ENCODE assay signal across 20 cellular contexts in genomic region chr9:137564817-137565411, GRCh38.
"Had no signal": no experiment of that assay in that cellular context is flagged by ENCODE, and none has a peak within 500 bp of the region (broad histone marks: within the 10 kb centered on the region; RNA-seq: fewer than 3 reads in every experiment).

No MANE protein-coding gene starts in this region.

- H3K27ac Mint-ChIP-seq: neural progenitor cell, WTC11 had no signal

- ATAC-seq: activated T-cell treated with anti-CD3 and anti-CD28 coated beads, Interleukin-2, amount 50 U/mL, for 4 hours; stimulated activated naive CD8-positive, alpha-beta T cell treated with anti-CD3 and anti-CD28 coated beads, Interleukin-15, amount 100 ng/mL, for 72 hours; WTC11 had no signal

- H3K27me3 Mint-ChIP-seq: stimulated activated naive CD8-positive, alpha-beta T cell treated with anti-CD3 and anti-CD28 coated beads, Interleukin-15, amount 100 ng/mL, for 72 hours had no signal

- H3K9ac ChIP-seq: neural progenitor cell had no signal

- H3K9me3 ChIP-seq: adrenal gland, breast epithelium, esophagus squamous epithelium, left ventricle myocardium inferior, ovary, psoas muscle, suprapubic skin, transverse colon, uterus had no signal

- H3K27me3 ChIP-seq: adrenal gland, breast epithelium, esophagus squamous epithelium, neural progenitor cell, ovary, suprapubic skin, transverse colon, uterus had no signal

- H3K36me3 ChIP-seq: neural progenitor cell, ovary, uterus had no signal

- H3K4me1 Mint-ChIP-seq: immature natural killer cell; neural progenitor cell; stimulated activated naive CD8-positive, alpha-beta T cell treated with anti-CD3 and anti-CD28 coated beads, Interleukin-15, amount 100 ng/mL, for 72 hours; WTC11 had no signal

- H3K4me2 ChIP-seq: neural progenitor cell had no signal

- H2AFZ ChIP-seq: neural progenitor cell had no signal

- H3K4me3 Mint-ChIP-seq: activated T-cell treated with anti-CD3 and anti-CD28 coated beads, Interleukin-2, amount 50 U/mL, for 4 hours; immature natural killer cell; neural progenitor cell; stimulated activated naive CD8-positive, alpha-beta T cell treated with anti-CD3 and anti-CD28 coated beads, Interleukin-15, amount 100 ng/mL, for 72 hours; WTC11 had no signal

- H3K4me3 ChIP-seq: adrenal gland, breast epithelium, esophagus squamous epithelium, left ventricle myocardium inferior, neural progenitor cell, ovary, psoas muscle, suprapubic skin, transverse colon, uterus had no signal

- H3K9me3 Mint-ChIP-seq: activated T-cell treated with anti-CD3 and anti-CD28 coated beads, Interleukin-2, amount 50 U/mL, for 4 hours; immature natural killer cell; neural progenitor cell; stimulated activated naive CD8-positive, alpha-beta T cell treated with anti-CD3 and anti-CD28 coated beads, Interleukin-15, amount 100 ng/mL, for 72 hours had no signal

- H3K27ac ChIP-seq: adrenal gland, breast epithelium, esophagus squamous epithelium, left ventricle myocardium inferior, neural progenitor cell, ovary, psoas muscle, suprapubic skin, transverse colon, uterus had no signal

- DNase-seq: activated CD4-positive, alpha-beta T cell treated with anti-CD3 and anti-CD28 coated beads for 48 hours; activated CD8-positive, alpha-beta memory T cell treated with anti-CD3 and anti-CD28 coated beads, Interleukin-2, amount 50 U/mL, for 4 hours; activated T-cell treated with anti-CD3 and anti-CD28 coated beads, Interleukin-2, amount 50 U/mL, for 4 hours; adrenal gland; cerebellar nuclear complex; effector memory CD4-positive, alpha-beta T cell; esophagus squamous epithelium; immature natural killer cell; kidney glomerular epithelial cell; left ventricle myocardium inferior; mammary epithelial cell; ovary; psoas muscle; stimulated activated naive CD8-positive, alpha-beta T cell treated with anti-CD3 and anti-CD28 coated beads, Interleukin-15, amount 100 ng/mL, for 72 hours; transverse colon; uterus had no signal

- H3K4me1 ChIP-seq: adrenal gland, breast epithelium, esophagus squamous epithelium, left ventricle myocardium inferior, neural progenitor cell, psoas muscle, suprapubic skin, transverse colon, uterus had no signal
